18 cellular contexts compared by ENCODE assay signal in the genomic region with DNA sequence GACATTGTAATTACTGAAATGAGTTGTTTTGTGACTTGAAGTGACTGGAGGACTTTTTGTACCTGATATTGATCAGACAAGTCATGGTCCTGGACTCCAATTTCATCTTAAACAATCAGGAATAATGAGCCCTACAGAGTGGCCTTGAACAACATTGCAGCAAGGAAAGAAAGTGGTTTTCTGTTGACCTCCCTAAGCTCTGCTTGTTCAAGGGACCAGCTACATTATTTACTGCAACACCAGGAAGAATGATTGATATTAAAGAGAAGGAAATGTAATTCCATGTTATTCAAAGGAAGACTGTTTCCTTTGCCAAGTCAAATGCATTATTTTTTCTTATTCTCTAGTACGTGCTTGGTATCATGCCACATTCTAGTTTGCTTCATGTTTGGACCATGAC. TPM values are rescaled to one million over a fixed set of nuclear protein-coding genes. Genes with fewer than 3 reads are reported as not detected.
"Had no signal": no experiment of that assay in that cellular context is flagged by ENCODE, and none has a peak within 500 bp of the region (broad histone marks: within the 10 kb centered on the region; RNA-seq: fewer than 3 reads in every experiment).

No MANE protein-coding gene starts in this region.

- H3K36me3 ChIP-seq: colonic mucosa, spleen, thyroid gland had no signal

- H3K4me3 Mint-ChIP-seq: activated naive CD8-positive, alpha-beta T cell treated with anti-CD3 and anti-CD28 coated beads for 36 hours; activated T-helper 1 cell treated with anti-CD3 and anti-CD28 coated beads, Interleukin-12 subunit alpha, Interleukin-12 subunit beta, Interleukin-2, Interleukin-4 antibody, amounts not matched to agents 30 ng/mL and 10 ng/mL and 1 ng/mL, durations not matched to agents 14 hours and 24 hours and 36 hours; central memory CD8-positive, alpha-beta T cell; memory B cell; naive thymus-derived CD4-positive, alpha-beta T cell; stimulated activated naive B cell treated with anti-CD40 and anti-IgM and Interleukin-4, amounts not matched to agents 10 μg/mL and 1 μg/mL and 100 μg/mL, for 72 hours had no signal

- H3K4me1 ChIP-seq: colonic mucosa, spleen had no signal

- H3K9me3 Mint-ChIP-seq: activated naive CD8-positive, alpha-beta T cell treated with anti-CD3 and anti-CD28 coated beads for 36 hours; activated T-helper 1 cell treated with anti-CD3 and anti-CD28 coated beads, Interleukin-12 subunit alpha, Interleukin-12 subunit beta, Interleukin-2, Interleukin-4 antibody, amounts not matched to agents 30 ng/mL and 10 ng/mL and 1 ng/mL, durations not matched to agents 14 hours and 24 hours and 36 hours; central memory CD8-positive, alpha-beta T cell had no signal

- H3K36me3 Mint-ChIP-seq: memory B cell; naive thymus-derived CD4-positive, alpha-beta T cell; stimulated activated naive B cell treated with anti-CD40 and anti-IgM and Interleukin-4, amounts not matched to agents 10 μg/mL and 1 μg/mL and 100 μg/mL, for 72 hours had no signal

- ATAC-seq: body of pancreas; left ventricle myocardium superior; naive thymus-derived CD4-positive, alpha-beta T cell; stimulated activated naive B cell treated with anti-CD40 and anti-IgM and Interleukin-4, amounts not matched to agents 10 μg/mL and 1 μg/mL and 100 μg/mL, for 72 hours had no signal

- H3K9me3 ChIP-seq: body of pancreas, colonic mucosa, spleen, thyroid gland had no signal

- H3K4me1 Mint-ChIP-seq: activated naive CD8-positive, alpha-beta T cell treated with anti-CD3 and anti-CD28 coated beads for 36 hours; central memory CD8-positive, alpha-beta T cell; memory B cell; naive thymus-derived CD4-positive, alpha-beta T cell; stimulated activated naive B cell treated with anti-CD40 and anti-IgM and Interleukin-4, amounts not matched to agents 10 μg/mL and 1 μg/mL and 100 μg/mL, for 72 hours had no signal

- DNase-seq: activated CD4-positive, CD25-positive, alpha-beta regulatory T cell treated with anti-CD3 and anti-CD28 coated beads, Interleukin-2, amount 50 U/mL, for 72 hours; activated naive CD8-positive, alpha-beta T cell treated with anti-CD3 and anti-CD28 coated beads for 36 hours; amygdala; body of pancreas; colonic mucosa; head of caudate nucleus; left ventricle myocardium superior; naive thymus-derived CD4-positive, alpha-beta T cell; spleen; stimulated activated naive B cell treated with anti-CD40 and anti-IgM and Interleukin-4, amounts not matched to agents 10 μg/mL and 1 μg/mL and 100 μg/mL, for 72 hours; T1000; thyroid gland had no signal

- FAIRE-seq: frontal cortex had no signal

- H3K27ac ChIP-seq: body of pancreas, colonic mucosa, spleen had no signal

- H3K27ac Mint-ChIP-seq: activated naive CD8-positive, alpha-beta T cell treated with anti-CD3 and anti-CD28 coated beads for 36 hours; activated T-helper 1 cell treated with anti-CD3 and anti-CD28 coated beads, Interleukin-12 subunit alpha, Interleukin-12 subunit beta, Interleukin-2, Interleukin-4 antibody, amounts not matched to agents 30 ng/mL and 10 ng/mL and 1 ng/mL, durations not matched to agents 14 hours and 24 hours and 36 hours; memory B cell; naive thymus-derived CD4-positive, alpha-beta T cell; stimulated activated naive B cell treated with anti-CD40 and anti-IgM and Interleukin-4, amounts not matched to agents 10 μg/mL and 1 μg/mL and 100 μg/mL, for 72 hours had no signal

- H3K4me3 ChIP-seq: body of pancreas, colonic mucosa, spleen, thyroid gland had no signal

- H3K27me3 ChIP-seq: body of pancreas, colonic mucosa, spleen, thyroid gland had no signal

RNA-seq across cellular contexts. Expression of a gene that starts 22.6 kb away (rescaled TPM):
- total RNA-seq: activated CD8-positive, alpha-beta memory T cell treated with anti-CD3 and anti-CD28 coated beads for 36 hours; activated naive CD8-positive, alpha-beta T cell treated with anti-CD3 and anti-CD28 coated beads for 36 hours; activated T-helper 1 cell treated with anti-CD3 and anti-CD28 coated beads, Interleukin-12 subunit alpha, Interleukin-12 subunit beta, Interleukin-2, Interleukin-4 antibody, amounts not matched to agents 30 ng/mL and 10 ng/mL and 1 ng/mL, durations not matched to agents 14 hours and 24 hours and 36 hours; naive thymus-derived CD4-positive, alpha-beta T cell; T-helper 1 cell treated with Interleukin-12 subunit alpha and Interleukin-12 subunit beta and Interleukin-4 antibody, amounts not matched to agents 30 ng/mL and 1 ng/mL, for 36 hours had no signal
- polyA plus RNA-seq: naive thymus-derived CD4-positive, alpha-beta T cell had no signal
